In genomic region chr1:109877320-109877771, GRCh38 we compare ENCODE assay signal across 1 cellular context.
TF ChIP-seq lines count a peak whose summit lies in the region.

No MANE protein-coding gene starts in this region.

TF ChIP-seq in HepG2, 621 proteins besides CTCF, POLR2A, EP300 and RAD21 (continued from another document and continues in another):
- TF ChIP-seq MIXL1 (CRISPR knock-in tag; IDR thresholded peaks at IDR 0.05) (0 out of 2 replicates have a peak, but pooled peaks have one; percentile 34), PAXIP1 (CRISPR knock-in tag; conservative IDR thresholded peaks at IDR 0.05) (peak; percentile 65), ZKSCAN1 (IDR thresholded peaks at IDR 0.05; ENCODE audit: low read length) (no peak), ZNF598 (CRISPR knock-in tag; IDR thresholded peaks at IDR 0.05; ENCODE audit: borderline replicate concordance) (0 out of 2 replicates have a peak, but pooled peaks have one; percentile 36), HNF4A (CRISPR knock-in tag; IDR thresholded peaks at IDR 0.05) (peak; percentile 33; the same call in 1 of the 2 replicates), RORA (CRISPR knock-in tag; IDR thresholded peaks at IDR 0.05) (no peak), ZNF225 (CRISPR knock-in tag; IDR thresholded peaks at IDR 0.05) (0 out of 2 replicates have a peak, but pooled peaks have one; percentile 33), MED1 (CRISPR knock-in tag; IDR thresholded peaks at IDR 0.05) (peak; percentile 60), NR2F6 (IDR thresholded peaks at IDR 0.05) (peak; percentile 60; the same call in 1 of the 2 replicates), NR2F6 (CRISPR knock-in tag; IDR thresholded peaks at IDR 0.05) (no peak), RELA (CRISPR knock-in tag; IDR thresholded peaks at IDR 0.05) (no peak), SNAPC2 (CRISPR knock-in tag; IDR thresholded peaks at IDR 0.05) (no peak), NFATC3 (CRISPR knock-in tag; IDR thresholded peaks at IDR 0.05) (no peak), ZNF24 (IDR thresholded peaks at IDR 0.05) (no peak), GATAD2A (CRISPR knock-in tag; IDR thresholded peaks at IDR 0.05) (0 out of 2 replicates have a peak, but pooled peaks have one; percentile 49), SRY (CRISPR knock-in tag; IDR thresholded peaks at IDR 0.05) (no peak), MBD4 (IDR thresholded peaks at IDR 0.05; ENCODE audit: borderline replicate concordance, low read length) (no peak), HMGXB4 (CRISPR knock-in tag; IDR thresholded peaks at IDR 0.05; ENCODE audit: borderline replicate concordance in 1 of 2, low read depth in 1 of 2) (peak in 1 of 2 experiments; percentile 75; a peak in 2 of 4 replicates), IRX3 (CRISPR knock-in tag; IDR thresholded peaks at IDR 0.05; ENCODE audit: borderline replicate concordance, low read depth) (no peak), ZNF687 (CRISPR knock-in tag; IDR thresholded peaks at IDR 0.05) (peak; percentile 75), ZFX (CRISPR knock-in tag; IDR thresholded peaks at IDR 0.05; ENCODE audit: low read depth) (peak; percentile 63; the same call in 1 of the 2 replicates), ZNF772 (CRISPR knock-in tag; IDR thresholded peaks at IDR 0.05) (peak; percentile 58; the same call in 1 of the 2 replicates), CREB1 (IDR thresholded peaks at IDR 0.05) (no peak), CREB1 (CRISPR knock-in tag; IDR thresholded peaks at IDR 0.05) (no peak), ZFP62 (CRISPR knock-in tag; IDR thresholded peaks at IDR 0.05) (no peak), MATR3 (CRISPR knock-in tag; IDR thresholded peaks at IDR 0.05) (no peak), KAT7 (CRISPR knock-in tag; IDR thresholded peaks at IDR 0.05; ENCODE audit: borderline replicate concordance) (no peak), PHF8 (CRISPR knock-in tag; IDR thresholded peaks at IDR 0.05) (peak; percentile 46; the same call in 1 of the 2 replicates), HOXA5 (CRISPR knock-in tag; IDR thresholded peaks at IDR 0.05) (no peak), ZNF501 (CRISPR knock-in tag; IDR thresholded peaks at IDR 0.05) (0 out of 2 replicates have a peak, but pooled peaks have one; percentile 65), TBL1XR1 (IDR thresholded peaks at IDR 0.05; ENCODE audit: borderline replicate concordance, low read length, partially characterized antibody) (no peak), ASH2L (IDR thresholded peaks at IDR 0.05; ENCODE audit: insufficient read length, low read depth, low read length) (peak; percentile 8), ZMYM3 (CRISPR knock-in tag; IDR thresholded peaks at IDR 0.05) (peak; percentile 50), XRCC5 (optimal IDR thresholded peaks at IDR 0.05; ENCODE audit: low read length) (peak; percentile 69), DRAP1 (CRISPR knock-in tag; IDR thresholded peaks at IDR 0.05) (0 out of 2 replicates have a peak, but pooled peaks have one; percentile 30), HDAC2 (CRISPR knock-in tag; IDR thresholded peaks at IDR 0.05) (peak; percentile 39; the same call in 1 of the 2 replicates)
- TF ChIP-seq, protein P1, sequence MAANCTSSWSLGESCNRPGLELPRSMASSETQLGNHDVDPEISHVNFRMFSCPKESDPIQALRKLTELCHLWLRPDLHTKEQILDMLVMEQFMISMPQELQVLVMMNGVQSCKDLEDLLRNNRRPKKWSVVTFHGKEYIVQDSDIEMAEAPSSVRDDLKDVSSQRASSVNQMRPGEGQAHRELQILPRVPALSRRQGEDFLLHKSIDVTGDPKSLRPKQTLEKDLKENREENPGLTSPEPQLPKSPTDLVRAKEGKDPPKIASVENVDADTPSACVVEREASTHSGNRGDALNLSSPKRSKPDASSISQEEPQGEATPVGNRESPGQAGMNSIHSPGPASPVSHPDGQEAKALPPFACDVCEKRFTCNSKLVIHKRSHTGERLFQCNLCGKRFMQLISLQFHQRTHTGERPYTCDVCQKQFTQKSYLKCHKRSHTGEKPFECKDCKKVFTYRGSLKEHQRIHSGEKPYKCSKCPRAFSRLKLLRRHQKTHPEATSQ (CRISPR knock-in tag; IDR thresholded peaks at IDR 0.05; ENCODE audit: borderline replicate concordance) = no peak
- TF ChIP-seq, protein P2, sequence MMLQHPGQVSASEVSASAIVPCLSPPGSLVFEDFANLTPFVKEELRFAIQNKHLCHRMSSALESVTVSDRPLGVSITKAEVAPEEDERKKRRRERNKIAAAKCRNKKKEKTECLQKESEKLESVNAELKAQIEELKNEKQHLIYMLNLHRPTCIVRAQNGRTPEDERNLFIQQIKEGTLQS (CRISPR knock-in tag; IDR thresholded peaks at IDR 0.05) = 0 out of 2 replicates have a peak, but pooled peaks have one; percentile 45
- TF ChIP-seq, protein P3, sequence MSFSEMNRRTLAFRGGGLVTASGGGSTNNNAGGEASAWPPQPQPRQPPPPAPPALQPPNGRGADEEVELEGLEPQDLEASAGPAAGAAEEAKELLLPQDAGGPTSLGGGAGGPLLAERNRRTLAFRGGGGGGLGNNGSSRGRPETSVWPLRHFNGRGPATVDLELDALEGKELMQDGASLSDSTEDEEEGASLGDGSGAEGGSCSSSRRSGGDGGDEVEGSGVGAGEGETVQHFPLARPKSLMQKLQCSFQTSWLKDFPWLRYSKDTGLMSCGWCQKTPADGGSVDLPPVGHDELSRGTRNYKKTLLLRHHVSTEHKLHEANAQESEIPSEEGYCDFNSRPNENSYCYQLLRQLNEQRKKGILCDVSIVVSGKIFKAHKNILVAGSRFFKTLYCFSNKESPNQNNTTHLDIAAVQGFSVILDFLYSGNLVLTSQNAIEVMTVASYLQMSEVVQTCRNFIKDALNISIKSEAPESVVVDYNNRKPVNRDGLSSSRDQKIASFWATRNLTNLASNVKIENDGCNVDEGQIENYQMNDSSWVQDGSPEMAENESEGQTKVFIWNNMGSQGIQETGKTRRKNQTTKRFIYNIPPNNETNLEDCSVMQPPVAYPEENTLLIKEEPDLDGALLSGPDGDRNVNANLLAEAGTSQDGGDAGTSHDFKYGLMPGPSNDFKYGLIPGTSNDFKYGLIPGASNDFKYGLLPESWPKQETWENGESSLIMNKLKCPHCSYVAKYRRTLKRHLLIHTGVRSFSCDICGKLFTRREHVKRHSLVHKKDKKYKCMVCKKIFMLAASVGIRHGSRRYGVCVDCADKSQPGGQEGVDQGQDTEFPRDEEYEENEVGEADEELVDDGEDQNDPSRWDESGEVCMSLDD (CRISPR knock-in tag; IDR thresholded peaks at IDR 0.05; ENCODE audit: borderline replicate concordance) = 0 out of 2 replicates have a peak, but pooled peaks have one; percentile 59
- TF ChIP-seq, protein P4, sequence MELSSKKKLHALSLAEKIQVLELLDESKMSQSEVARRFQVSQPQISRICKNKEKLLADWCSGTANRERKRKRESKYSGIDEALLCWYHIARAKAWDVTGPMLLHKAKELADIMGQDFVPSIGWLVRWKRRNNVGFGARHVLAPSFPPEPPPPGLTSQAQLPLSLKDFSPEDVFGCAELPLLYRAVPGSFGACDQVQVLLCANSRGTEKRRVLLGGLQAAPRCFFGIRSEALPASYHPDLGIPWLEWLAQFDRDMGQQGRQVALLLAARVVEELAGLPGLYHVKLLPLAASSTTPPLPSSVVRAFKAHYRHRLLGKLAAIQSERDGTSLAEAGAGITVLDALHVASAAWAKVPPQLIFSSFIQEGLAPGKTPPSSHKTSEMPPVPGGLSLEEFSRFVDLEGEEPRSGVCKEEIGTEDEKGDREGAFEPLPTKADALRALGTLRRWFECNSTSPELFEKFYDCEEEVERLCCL (CRISPR knock-in tag; IDR thresholded peaks at IDR 0.05; ENCODE audit: borderline replicate concordance) = no peak
- TF ChIP-seq, protein P5, sequence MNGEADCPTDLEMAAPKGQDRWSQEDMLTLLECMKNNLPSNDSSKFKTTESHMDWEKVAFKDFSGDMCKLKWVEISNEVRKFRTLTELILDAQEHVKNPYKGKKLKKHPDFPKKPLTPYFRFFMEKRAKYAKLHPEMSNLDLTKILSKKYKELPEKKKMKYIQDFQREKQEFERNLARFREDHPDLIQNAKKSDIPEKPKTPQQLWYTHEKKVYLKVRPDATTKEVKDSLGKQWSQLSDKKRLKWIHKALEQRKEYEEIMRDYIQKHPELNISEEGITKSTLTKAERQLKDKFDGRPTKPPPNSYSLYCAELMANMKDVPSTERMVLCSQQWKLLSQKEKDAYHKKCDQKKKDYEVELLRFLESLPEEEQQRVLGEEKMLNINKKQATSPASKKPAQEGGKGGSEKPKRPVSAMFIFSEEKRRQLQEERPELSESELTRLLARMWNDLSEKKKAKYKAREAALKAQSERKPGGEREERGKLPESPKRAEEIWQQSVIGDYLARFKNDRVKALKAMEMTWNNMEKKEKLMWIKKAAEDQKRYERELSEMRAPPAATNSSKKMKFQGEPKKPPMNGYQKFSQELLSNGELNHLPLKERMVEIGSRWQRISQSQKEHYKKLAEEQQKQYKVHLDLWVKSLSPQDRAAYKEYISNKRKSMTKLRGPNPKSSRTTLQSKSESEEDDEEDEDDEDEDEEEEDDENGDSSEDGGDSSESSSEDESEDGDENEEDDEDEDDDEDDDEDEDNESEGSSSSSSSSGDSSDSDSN (CRISPR knock-in tag; IDR thresholded peaks at IDR 0.05) = peak; percentile 73
- TF ChIP-seq, protein P6, sequence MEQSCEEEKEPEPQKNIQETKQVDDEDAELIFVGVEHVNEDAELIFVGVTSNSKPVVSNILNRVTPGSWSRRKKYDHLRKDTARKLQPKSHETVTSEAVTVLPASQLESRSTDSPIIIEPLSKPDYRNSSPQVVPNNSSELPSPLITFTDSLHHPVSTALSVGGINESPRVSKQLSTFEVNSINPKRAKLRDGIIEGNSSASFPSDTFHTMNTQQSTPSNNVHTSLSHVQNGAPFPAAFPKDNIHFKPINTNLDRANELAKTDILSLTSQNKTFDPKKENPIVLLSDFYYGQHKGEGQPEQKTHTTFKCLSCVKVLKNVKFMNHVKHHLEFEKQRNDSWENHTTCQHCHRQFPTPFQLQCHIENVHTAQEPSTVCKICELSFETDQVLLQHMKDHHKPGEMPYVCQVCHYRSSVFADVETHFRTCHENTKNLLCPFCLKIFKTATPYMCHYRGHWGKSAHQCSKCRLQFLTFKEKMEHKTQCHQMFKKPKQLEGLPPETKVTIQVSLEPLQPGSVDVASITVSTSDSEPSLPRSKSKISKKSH (CRISPR knock-in tag; IDR thresholded peaks at IDR 0.05; ENCODE audit: borderline replicate concordance) = no peak; the same call in 1 of the 2 replicates
